15 cellular contexts compared by ENCODE assay signal in genomic region chr5:108054349-108054748, GRCh38.
"Had no signal": no experiment of that assay in that cellular context is flagged by ENCODE, and none has a peak within 500 bp of the region (broad histone marks: within the 10 kb centered on the region; RNA-seq: fewer than 3 reads in every experiment).

No MANE protein-coding gene starts in this region.

- DNase-seq: KBM-7, NCI-H1092 treated with DMSO at 0.1 percent for 48 hours, NCI-H1436, NCI-H187 treated with DMSO at 0.1 percent for 48 hours, NCI-H2029 treated with DMSO at 0.1 percent for 48 hours, NCI-H2227 treated with DMSO at 0.1 percent for 48 hours, NCI-H524, NCI-H526 treated with DMSO at 0.1 percent for 48 hours, NCI-H748 treated with DMSO at 0.1 percent for 48 hours, Right ventricle myocardium superior, RPMI8226, T-helper 1 cell, T-helper 17 cell had no signal

- ATAC-seq: SK-N-SH treated with all-trans-retinoic acid at 6 μM for 48 hours, T-helper 17 cell had no signal

- H3K27ac ChIP-seq: HL-60 had no signal
